In the genomic region with DNA sequence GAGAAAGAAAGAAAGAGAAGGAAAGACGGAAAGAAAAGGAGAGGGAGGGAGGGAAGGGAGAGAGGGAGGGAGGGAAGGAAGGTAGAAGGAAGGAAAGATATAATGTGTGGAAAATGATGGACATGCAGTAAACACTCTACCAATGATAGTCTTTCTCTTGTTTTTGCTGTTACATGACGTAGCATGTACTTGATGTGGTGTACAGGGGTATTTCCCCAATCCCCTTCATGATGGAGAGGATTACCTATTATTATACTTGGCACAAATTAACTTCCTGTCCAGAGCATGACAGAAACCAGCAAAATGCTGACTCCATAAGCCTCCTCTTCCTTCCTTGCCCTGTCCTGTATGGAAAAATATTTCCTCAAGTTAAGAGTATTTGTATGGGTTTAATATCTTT, we compare ENCODE assay signal across 11 cellular contexts.
A peak's percentile ranks its signal among the peaks of the same experiment; 100 is the strongest.
DNase-seq lines count a peak whose midpoint lies in the region; ATAC-seq and TF ChIP-seq lines count a peak whose summit lies in the region.
"Had no signal": no experiment of that assay in that cellular context is flagged by ENCODE, and none has a peak within 500 bp of the region (broad histone marks: within the 10 kb centered on the region; RNA-seq: fewer than 3 reads in every experiment).

No MANE protein-coding gene starts in this region.

- CTCF ChIA-PET in naive thymus-derived CD4-positive, alpha-beta T cell (lab: Charles Lee) = no interaction called here

- H3K36me3 ChIP-seq in naive thymus-derived CD4-positive, alpha-beta T cell (ENCODE audit: control insufficient read depth in 2 of 3, insufficient read depth in 3 of 3, low read length in 3 of 3) = no peaks in the 10 kb centered on the region
- no peaks in the 10 kb centered on the region for H3K36me3 ChIP-seq in BE2C

- no peaks in the 10 kb centered on the region for H3K4me1 ChIP-seq in naive thymus-derived CD4-positive, alpha-beta T cell (ENCODE audit: control insufficient read depth in 2 of 2, insufficient read depth in 2 of 2, low read length in 2 of 2)
- H3K4me1 ChIP-seq in BE2C = no peaks in the 10 kb centered on the region

- ATAC-seq in GM18867 (IDR thresholded peaks at IDR 0.05; ENCODE audit: unreplicated experiment) (peak; percentile 64), GM21786 (IDR thresholded peaks at IDR 0.05; ENCODE audit: unreplicated experiment) (peak; percentile 52), HG03432 (IDR thresholded peaks at IDR 0.05; ENCODE audit: unreplicated experiment) (peak; percentile 52), HG03025 (IDR thresholded peaks at IDR 0.05; ENCODE audit: low FRiP score, unreplicated experiment) (no peak)
- peak; percentile 51 for ATAC-seq in naive thymus-derived CD4-positive, alpha-beta T cell

- no peak for DNase-seq in naive thymus-derived CD4-positive, alpha-beta T cell
- no peak for DNase-seq in stimulated activated CD8-positive, alpha-beta memory T cell treated with anti-CD3 and anti-CD28 coated beads, Interleukin-4, amount 100 ng/mL, for 48 hours
- DNase-seq in superior temporal gyrus (ENCODE audit: extremely low spot score) (no peak), BE2C (no peak)
- DNase-seq: activated CD4-positive, alpha-beta T cell treated with anti-CD3 and anti-CD28 coated beads, Interleukin-2, amount 50 U/mL, for 1 hour; NCI-H2107 had no signal

- no peaks in the 10 kb centered on the region for H3K9me3 ChIP-seq in naive thymus-derived CD4-positive, alpha-beta T cell (ENCODE audit: control insufficient read depth in 2 of 3, low read length in 3 of 3)
- H3K9me3 ChIP-seq in BE2C = no peaks in the 10 kb centered on the region

- no peaks in the 10 kb centered on the region for H3K27me3 ChIP-seq in naive thymus-derived CD4-positive, alpha-beta T cell (ENCODE audit: control insufficient read depth in 2 of 2, insufficient read depth in 2 of 2, low read length in 2 of 2)
- no peaks in the 10 kb centered on the region for H3K27me3 ChIP-seq in BE2C

- H3K4me1 Mint-ChIP-seq in naive thymus-derived CD4-positive, alpha-beta T cell = peaks cover 0 to 23% (median 12%) of the 10 kb centered on the region in 7 donors

- peaks cover 2 to 14% (median 9%) of the 10 kb centered on the region in 5 donors for H3K36me3 Mint-ChIP-seq in naive thymus-derived CD4-positive, alpha-beta T cell

- H3K4me3 ChIP-seq in naive thymus-derived CD4-positive, alpha-beta T cell (ENCODE audit: low read length) = no peak overlapping the region
- no peak overlapping the region for H3K4me3 ChIP-seq in BE2C (ENCODE audit: low read depth, low read length)

- TF ChIP-seq CTCF in BE2C (IDR thresholded peaks at IDR 0.05; ENCODE audit: low read depth, low read length) = no peak

- no peak overlapping the region for H3K27ac ChIP-seq in naive thymus-derived CD4-positive, alpha-beta T cell (ENCODE audit: low read depth, low read length)

- intact Hi-C loops in naive thymus-derived CD4-positive, alpha-beta T cell (cut with micrococcal nuclease) = no loop called here

- H3K4me3 Mint-ChIP-seq in naive thymus-derived CD4-positive, alpha-beta T cell = no peak overlapping the region
- H3K4me3 Mint-ChIP-seq: brain had no signal

- H3K27ac Mint-ChIP-seq in naive thymus-derived CD4-positive, alpha-beta T cell = no peak overlapping the region
- H3K27ac Mint-ChIP-seq: brain had no signal

- POLR2A ChIA-PET in naive thymus-derived CD4-positive, alpha-beta T cell (lab: Charles Lee) = no interaction called here

- peaks cover 0 to 7% (median 0%) of the 10 kb centered on the region in 5 donors for H3K27me3 Mint-ChIP-seq in naive thymus-derived CD4-positive, alpha-beta T cell

- peaks cover 4 to 38% (median 7%) of the 10 kb centered on the region in 11 donors for H3K9me3 Mint-ChIP-seq in naive thymus-derived CD4-positive, alpha-beta T cell
